In the genomic region with DNA sequence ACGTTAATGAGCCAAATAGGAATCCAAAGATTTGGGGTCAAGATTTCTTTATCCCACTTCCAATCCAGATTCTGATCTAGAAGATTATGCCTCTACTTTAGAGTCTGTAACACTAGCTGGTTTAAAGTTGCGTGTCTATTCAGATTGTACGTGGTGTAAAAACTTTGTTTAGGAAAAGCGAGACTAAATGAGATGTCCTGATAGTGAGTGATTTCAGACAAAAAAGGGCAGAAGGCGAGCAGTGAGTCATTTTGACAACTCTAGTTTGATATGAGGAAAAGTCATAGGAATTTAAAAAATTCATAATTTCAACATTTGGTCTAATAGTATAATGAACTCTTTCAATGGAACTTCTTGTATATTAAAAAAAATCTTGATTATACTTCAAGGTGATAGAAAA, we compare ENCODE assay signal across 28 cellular contexts.
DNase-seq lines count a peak whose midpoint lies in the region; ATAC-seq and TF ChIP-seq lines count a peak whose summit lies in the region.
"Had no signal": no experiment of that assay in that cellular context is flagged by ENCODE, and none has a peak within 500 bp of the region (broad histone marks: within the 10 kb centered on the region; RNA-seq: fewer than 3 reads in every experiment).

No MANE protein-coding gene starts in this region.

- DNase-seq in SK-N-SH (no peak), brain microvascular endothelial cell (peak; percentile 52), iris pigment epithelial cell (ENCODE audit: low read depth) (peak; percentile 55), NCI-H345 (lab: John Stamatoyannopoulos, UW) (no peak), GM20000 (ENCODE audit: low spot score) (no peak), DMS79 treated with DMSO at 0.1 percent for 48 hours (lab: John Stamatoyannopoulos, UW) (no peak), heart right ventricle (no peak)
- DNase-seq: activated CD4-positive, alpha-beta T cell treated with anti-CD3 and anti-CD28 coated beads, Interleukin-2, amount 50 U/mL, for 1 hour; activated gamma-delta T cell treated with Interleukin-2 at 50 U/mL for 16 hours; activated T-cell treated with anti-CD3 and anti-CD28 coated beads, Interleukin-2, amount 50 U/mL, for 4 hours; body of pancreas; CD4-positive, CD25-positive, alpha-beta regulatory T cell; effector memory CD4-positive, alpha-beta T cell; hypothalamus; left lung; mesendoderm; naive B cell; NCI-H1105 treated with DMSO at 0.1 percent for 48 hours; NCI-H2029; NCI-H748 treated with DMSO at 0.1 percent for 48 hours; psoas muscle; SW 1271; T1000 had no signal

- no peaks in the 10 kb centered on the region for H3K36me3 ChIP-seq in SK-N-SH (replicated peaks in 1 of 2; ENCODE audit: control insufficient read depth in 1 of 2, insufficient read depth in 2 of 2, low read length in 1 of 2)
- H3K36me3 ChIP-seq in brain microvascular endothelial cell (replicated peaks): no peaks in the 10 kb centered on the region
- no peaks in the 10 kb centered on the region for H3K36me3 ChIP-seq in heart right ventricle
- H3K36me3 ChIP-seq: left lung, neutrophil, vagina had no signal

- intact Hi-C loops in heart right ventricle (cut with DNase I): no loop called here

- H4K20me1 ChIP-seq in SK-N-SH (ENCODE audit: insufficient read depth): no peaks in the 10 kb centered on the region

- CTCF ChIA-PET in SK-N-SH (lab: Yijun Ruan, JAX): no interaction called here

- H3K9me3 ChIP-seq in SK-N-SH (no peaks in the 10 kb centered on the region), heart right ventricle (no peaks in the 10 kb centered on the region)
- H3K9me3 ChIP-seq: body of pancreas, left lung, neutrophil, psoas muscle, vagina had no signal

- POLR2A ChIA-PET in SK-N-SH (lab: Yijun Ruan, JAX): no interaction called here

- H3K4me3 ChIP-seq in SK-N-SH (ENCODE audit: low read depth in 2 of 2, low read length in 1 of 2) (no peak overlapping the region), brain microvascular endothelial cell (ENCODE audit: low read depth, low read length) (no peak overlapping the region), heart right ventricle (no peak overlapping the region)
- H3K4me3 ChIP-seq: body of pancreas, left lung, psoas muscle, vagina had no signal

- no peak for TF ChIP-seq RAD21 in SK-N-SH (IDR thresholded peaks at IDR 0.05; ENCODE audit: low read length)

- no peaks in the 10 kb centered on the region for H3K4me1 ChIP-seq in SK-N-SH (ENCODE audit: control insufficient read depth in 1 of 2, insufficient read depth in 2 of 2, low read depth in 1 of 2, low read length in 1 of 2)
- H3K4me1 ChIP-seq in heart right ventricle: peaks cover 0 to 4% (median 0%) of the 10 kb centered on the region in 9 donors
- H3K4me1 ChIP-seq: body of pancreas, left lung, psoas muscle, vagina had no signal

- ATAC-seq in SK-N-SH treated with all-trans-retinoic acid at 6 μM for 48 hours (no peak), heart right ventricle (no peak)
- ATAC-seq: activated T-cell treated with anti-CD3 and anti-CD28 coated beads, Interleukin-2, amount 50 U/mL, for 4 hours; body of pancreas; esophagus mucosa; left lung; psoas muscle had no signal

- H3K9me2 ChIP-seq in SK-N-SH: no peaks in the 10 kb centered on the region

- H3K27me3 ChIP-seq in SK-N-SH (ENCODE audit: insufficient read depth) (no peaks in the 10 kb centered on the region), brain microvascular endothelial cell (replicated peaks) (no peaks in the 10 kb centered on the region), heart right ventricle (no peaks in the 10 kb centered on the region)
- H3K27me3 ChIP-seq: body of pancreas, left lung, neutrophil, vagina had no signal

- no peak for TF ChIP-seq CTCF in SK-N-SH (IDR thresholded peaks at IDR 0.05)
- TF ChIP-seq CTCF in brain microvascular endothelial cell (IDR thresholded peaks at IDR 0.05; ENCODE audit: low read depth, low read length, missing control alignments): no peak
- no peak for TF ChIP-seq CTCF in GM20000 (IDR thresholded peaks at IDR 0.05; ENCODE audit: extremely low read depth, missing control alignments)
- no peak for TF ChIP-seq CTCF in heart right ventricle (IDR thresholded peaks at IDR 0.05)

- H3K27ac ChIP-seq in SK-N-SH (ENCODE audit: low read depth in 2 of 2, low read length in 1 of 2): no peak overlapping the region
- peak overlapping the region; percentile 61 for H3K27ac ChIP-seq in brain microvascular endothelial cell
- H3K27ac ChIP-seq in heart right ventricle: no peak overlapping the region
- H3K27ac ChIP-seq: 22Rv1, body of pancreas, left lung, neutrophil, psoas muscle, vagina had no signal

- in situ Hi-C loops in brain microvascular endothelial cell (cut with HindIII; ENCODE audit: low pct_ligation_motif_present, low sequenced_read_pairs): no loop called here

- H3K4me2 ChIP-seq in SK-N-SH: no peak overlapping the region

- TF ChIP-seq EP300 in SK-N-SH (IDR thresholded peaks at IDR 0.05; ENCODE audit: borderline replicate concordance in 1 of 2, low read depth in 1 of 2, low read length in 1 of 2): no peak

- H3K79me2 ChIP-seq in SK-N-SH (ENCODE audit: insufficient read depth): no peaks in the 10 kb centered on the region

- H2AFZ ChIP-seq in SK-N-SH (ENCODE audit: low read depth): peak overlapping the region; percentile 6; the same call in 1 of the 2 replicates

- WGBS in SK-N-SH (ENCODE audit: low lambda C conversion rate): 71% methylated on average over 5 of the region's 5 CpGs
- WGBS in heart right ventricle, 2 donors: 89 to 93% methylated on average over 5 of the region's 5 CpGs

- H3K9ac ChIP-seq in SK-N-SH: no peak overlapping the region

- peaks cover 3% of the 10 kb centered on the region for H3F3A ChIP-seq in SK-N-SH (replicated peaks; ENCODE audit: insufficient read depth)

TF ChIP-seq in SK-N-SH, 30 proteins besides CTCF, POLR2A, EP300 and RAD21 (continues in another document):
- TF ChIP-seq, protein P1, sequence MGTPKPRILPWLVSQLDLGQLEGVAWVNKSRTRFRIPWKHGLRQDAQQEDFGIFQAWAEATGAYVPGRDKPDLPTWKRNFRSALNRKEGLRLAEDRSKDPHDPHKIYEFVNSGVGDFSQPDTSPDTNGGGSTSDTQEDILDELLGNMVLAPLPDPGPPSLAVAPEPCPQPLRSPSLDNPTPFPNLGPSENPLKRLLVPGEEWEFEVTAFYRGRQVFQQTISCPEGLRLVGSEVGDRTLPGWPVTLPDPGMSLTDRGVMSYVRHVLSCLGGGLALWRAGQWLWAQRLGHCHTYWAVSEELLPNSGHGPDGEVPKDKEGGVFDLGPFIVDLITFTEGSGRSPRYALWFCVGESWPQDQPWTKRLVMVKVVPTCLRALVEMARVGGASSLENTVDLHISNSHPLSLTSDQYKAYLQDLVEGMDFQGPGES (IDR thresholded peaks at IDR 0.05; ENCODE audit: low read depth, low read length): no peak
- TF ChIP-seq, protein P2, sequence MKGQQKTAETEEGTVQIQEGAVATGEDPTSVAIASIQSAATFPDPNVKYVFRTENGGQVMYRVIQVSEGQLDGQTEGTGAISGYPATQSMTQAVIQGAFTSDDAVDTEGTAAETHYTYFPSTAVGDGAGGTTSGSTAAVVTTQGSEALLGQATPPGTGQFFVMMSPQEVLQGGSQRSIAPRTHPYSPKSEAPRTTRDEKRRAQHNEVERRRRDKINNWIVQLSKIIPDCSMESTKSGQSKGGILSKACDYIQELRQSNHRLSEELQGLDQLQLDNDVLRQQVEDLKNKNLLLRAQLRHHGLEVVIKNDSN (IDR thresholded peaks at IDR 0.05; ENCODE audit: borderline replicate concordance, low read depth): no peak
- TF ChIP-seq MEF2A (IDR thresholded peaks at IDR 0.05; ENCODE audit: borderline replicate concordance, low read depth): no peak
- TF ChIP-seq GATA2 (CRISPR knock-in tag; IDR thresholded peaks at IDR 0.05): no peak
- TF ChIP-seq SIN3A (IDR thresholded peaks at IDR 0.05; ENCODE audit: borderline replicate concordance, low read depth, low read length): no peak
- TF ChIP-seq EZH2phosphoT487 (IDR thresholded peaks at IDR 0.05; ENCODE audit: borderline replicate concordance, low read depth): no peak
- TF ChIP-seq FOXM1 (IDR thresholded peaks at IDR 0.05; ENCODE audit: low read depth): no peak
- TF ChIP-seq FOXJ3 (CRISPR knock-in tag; IDR thresholded peaks at IDR 0.05): no peak
- no peak for TF ChIP-seq JUND (IDR thresholded peaks at IDR 0.05)
- no peak for TF ChIP-seq RFX5 (IDR thresholded peaks at IDR 0.05; ENCODE audit: low read length)
- TF ChIP-seq TCF12 (IDR thresholded peaks at IDR 0.05): no peak

TF ChIP-seq in SK-N-SH treated with all-trans-retinoic acid at 6 μM for 48 hours, 23 proteins besides CTCF, POLR2A, EP300 and RAD21 (continues in another document):
- TF ChIP-seq ZNF565 (CRISPR knock-in tag; conservative IDR thresholded peaks at IDR 0.05; ENCODE audit: low read depth): no peak
- no peak for TF ChIP-seq ZC3H10 (CRISPR knock-in tag; IDR thresholded peaks at IDR 0.05)
- no peak for TF ChIP-seq RARB (CRISPR knock-in tag; IDR thresholded peaks at IDR 0.05)
- no peak for TF ChIP-seq OSR1 (CRISPR knock-in tag; IDR thresholded peaks at IDR 0.05)
- TF ChIP-seq TCF4 (CRISPR knock-in tag; IDR thresholded peaks at IDR 0.05; ENCODE audit: borderline replicate concordance): no peak
- TF ChIP-seq, protein P3, sequence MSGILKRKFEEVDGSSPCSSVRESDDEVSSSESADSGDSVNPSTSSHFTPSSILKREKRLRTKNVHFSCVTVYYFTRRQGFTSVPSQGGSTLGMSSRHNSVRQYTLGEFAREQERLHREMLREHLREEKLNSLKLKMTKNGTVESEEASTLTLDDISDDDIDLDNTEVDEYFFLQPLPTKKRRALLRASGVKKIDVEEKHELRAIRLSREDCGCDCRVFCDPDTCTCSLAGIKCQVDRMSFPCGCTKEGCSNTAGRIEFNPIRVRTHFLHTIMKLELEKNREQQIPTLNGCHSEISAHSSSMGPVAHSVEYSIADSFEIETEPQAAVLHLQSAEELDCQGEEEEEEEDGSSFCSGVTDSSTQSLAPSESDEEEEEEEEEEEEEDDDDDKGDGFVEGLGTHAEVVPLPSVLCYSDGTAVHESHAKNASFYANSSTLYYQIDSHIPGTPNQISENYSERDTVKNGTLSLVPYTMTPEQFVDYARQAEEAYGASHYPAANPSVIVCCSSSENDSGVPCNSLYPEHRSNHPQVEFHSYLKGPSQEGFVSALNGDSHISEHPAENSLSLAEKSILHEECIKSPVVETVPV (CRISPR knock-in tag; IDR thresholded peaks at IDR 0.05): no peak
- TF ChIP-seq ESRRG (CRISPR knock-in tag; IDR thresholded peaks at IDR 0.05): no peak
- TF ChIP-seq ARNTL (CRISPR knock-in tag; IDR thresholded peaks at IDR 0.05; ENCODE audit: borderline replicate concordance, low read depth): no peak

Comparison
In these comparisons a context has a peak if more than half of its experiments do, and no peak if none do; other contexts are left out.
1. DNase-seq: peak in brain microvascular endothelial cell (single experiment) and iris pigment epithelial cell (single experiment); none in SK-N-SH (single experiment), NCI-H345 (single experiment), GM20000 (single experiment), DMS79 treated with DMSO at 0.1 percent for 48 hours (single experiment) and heart right ventricle (0 of 2).